ENCODE assay signal across 8 cellular contexts in the genomic region with DNA sequence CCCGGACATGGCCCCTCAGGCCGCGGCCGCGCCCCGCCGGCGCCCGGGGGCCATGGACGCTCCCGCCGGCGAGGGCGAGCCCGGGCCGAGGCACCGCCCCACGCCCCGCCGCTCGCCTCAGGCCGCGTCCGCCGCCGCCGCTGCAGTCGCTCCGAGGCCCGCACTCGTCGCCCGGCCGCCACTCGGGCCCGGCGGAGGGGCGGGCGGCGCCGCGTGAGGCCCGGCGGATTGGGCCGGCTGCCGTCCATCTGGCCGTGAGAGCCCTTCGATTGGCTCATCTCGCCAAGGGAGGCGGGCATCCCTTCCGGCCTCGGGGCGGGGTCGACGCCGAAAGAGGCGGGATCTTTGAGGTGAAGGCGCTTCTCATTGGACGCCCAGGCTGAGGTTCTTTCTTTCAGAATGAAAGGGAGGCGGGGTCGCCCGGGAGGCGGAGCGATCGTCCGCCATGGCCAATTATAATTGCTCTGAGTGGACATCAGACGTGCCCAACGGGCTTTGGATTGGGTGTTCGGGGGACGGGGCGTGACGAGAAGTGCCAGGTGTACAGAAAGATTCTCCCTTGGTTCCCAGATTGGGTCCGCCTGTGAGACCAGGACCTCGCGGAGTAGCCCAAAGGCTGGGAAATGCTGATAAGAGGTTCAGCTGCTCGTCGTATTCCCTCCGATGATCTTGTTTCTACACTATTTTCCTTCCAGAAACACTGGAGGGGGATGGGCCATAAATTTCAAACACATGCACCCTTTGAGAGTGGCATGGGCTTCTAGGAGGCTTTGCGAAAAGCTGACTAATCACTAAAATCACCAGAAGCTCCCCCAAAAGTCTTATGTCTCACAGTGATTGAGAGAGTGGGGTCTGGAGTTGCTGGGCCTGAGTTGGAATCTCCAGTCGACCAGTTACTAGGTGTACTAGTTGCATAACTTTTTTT. TPM values are rescaled to one million over a fixed set of nuclear protein-coding genes. Genes with fewer than 3 reads are reported as not detected.
A peak's percentile ranks its signal among the peaks of the same experiment; 100 is the strongest.
DNase-seq lines count a peak whose midpoint lies in the region; ATAC-seq and TF ChIP-seq lines count a peak whose summit lies in the region.

A gene with protein sequence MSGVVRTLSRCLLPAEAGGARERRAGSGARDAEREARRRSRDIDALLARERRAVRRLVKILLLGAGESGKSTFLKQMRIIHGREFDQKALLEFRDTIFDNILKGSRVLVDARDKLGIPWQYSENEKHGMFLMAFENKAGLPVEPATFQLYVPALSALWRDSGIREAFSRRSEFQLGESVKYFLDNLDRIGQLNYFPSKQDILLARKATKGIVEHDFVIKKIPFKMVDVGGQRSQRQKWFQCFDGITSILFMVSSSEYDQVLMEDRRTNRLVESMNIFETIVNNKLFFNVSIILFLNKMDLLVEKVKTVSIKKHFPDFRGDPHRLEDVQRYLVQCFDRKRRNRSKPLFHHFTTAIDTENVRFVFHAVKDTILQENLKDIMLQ (minus strand): TSS at position 156 of the 925 bp plus-strand sequence. CDS start 147 bp downstream, at position 9.

- WGBS in endodermal cell (ENCODE audit: insufficient coverage in 1 of 2, insufficient read length in 1 of 2), 2 experiments = 1 to 3% methylated on average over 30 to 80 of the region's 80 CpGs
- 0 to 4% methylated on average over 24 to 64 of the region's 80 CpGs for WGBS in mesodermal cell (ENCODE audit: insufficient coverage in 2 of 2), 2 experiments

- H3K36me3 ChIP-seq in NT2/D1 (ENCODE audit: insufficient read depth, insufficient read length, low read length) (peaks cover 30% of the 10 kb centered on the region), endodermal cell (ENCODE audit: control insufficient read depth, insufficient read depth, low read length) (peaks cover 14% of the 10 kb centered on the region), mesodermal cell (ENCODE audit: control insufficient read depth, insufficient read depth, low read length) (peaks cover 31% of the 10 kb centered on the region)

- H3K4me3 ChIP-seq in NT2/D1 (ENCODE audit: insufficient read length, low read depth) (peak within 1 kb of the TSS; percentile 93), endodermal cell (ENCODE audit: low read length) (peak within 1 kb of the TSS; percentile 83), mesodermal cell (ENCODE audit: extremely low read depth, insufficient read depth, low read length, poor library complexity, severe bottlenecking) (peak within 1 kb of the TSS; percentile 78)

- ATAC-seq in GM21381 (IDR thresholded peaks at IDR 0.05; ENCODE audit: unreplicated experiment) = peak; percentile 94
- ATAC-seq in activated CD8-positive, alpha-beta memory T cell treated with anti-CD3 and anti-CD28 coated beads, Interleukin-2, amount 10 ng/mL, durations not matched to agents 7 days and 5 days = peak; percentile 97

- H3K4me1 ChIP-seq in NT2/D1 (ENCODE audit: insufficient read depth, insufficient read length) = peaks cover 4% of the 10 kb centered on the region
- H3K4me1 ChIP-seq in endodermal cell (ENCODE audit: control insufficient read depth, insufficient read depth, low read length) = peaks cover 10% of the 10 kb centered on the region
- no peaks in the 10 kb centered on the region for H3K4me1 ChIP-seq in mesodermal cell (ENCODE audit: control insufficient read depth, insufficient read depth, low read length, poor library complexity, severe bottlenecking)

- H3K4me1 Mint-ChIP-seq in activated CD8-positive, alpha-beta memory T cell treated with anti-CD3 and anti-CD28 coated beads, Interleukin-2, amount 10 ng/mL, durations not matched to agents 7 days and 5 days = peaks cover 30% of the 10 kb centered on the region
- peaks cover 16% of the 10 kb centered on the region for H3K4me1 Mint-ChIP-seq in endodermal cell

- H3K9ac ChIP-seq in NT2/D1 (ENCODE audit: insufficient read length, low read depth) = peak within 1 kb of the TSS; percentile 94
- H3K9ac ChIP-seq in endodermal cell (ENCODE audit: extremely low read depth, low read length, poor library complexity, severe bottlenecking) = peak within 1 kb of the TSS; percentile 59

- no peaks in the 10 kb centered on the region for H3K27me3 Mint-ChIP-seq in activated CD8-positive, alpha-beta memory T cell treated with anti-CD3 and anti-CD28 coated beads, Interleukin-2, amount 10 ng/mL, durations not matched to agents 7 days and 5 days
- H3K27me3 Mint-ChIP-seq in endodermal cell (ENCODE audit: insufficient read depth) = no peaks in the 10 kb centered on the region

- H3K27ac ChIP-seq in endodermal cell (ENCODE audit: low read depth, low read length) (no peak within 1 kb of the TSS), mesodermal cell (ENCODE audit: low read depth, low read length, severe bottlenecking) (no peak within 1 kb of the TSS)

- CTCF ChIA-PET in activated CD8-positive, alpha-beta memory T cell treated with anti-CD3 and anti-CD28 coated beads, Interleukin-2, amount 10 ng/mL, durations not matched to agents 7 days and 5 days (lab: Charles Lee) = interaction anchor here (0.9 to 1.0 kb wide), 4 partner anchors 11 to 285 kb away, joined by 3 read pairs; no protein-coding TSS in a partner anchor

- H3K27ac Mint-ChIP-seq in activated CD8-positive, alpha-beta memory T cell treated with anti-CD3 and anti-CD28 coated beads, Interleukin-2, amount 10 ng/mL, durations not matched to agents 7 days and 5 days = peak within 1 kb of the TSS; percentile 75
- peak within 1 kb of the TSS; percentile 94 for H3K27ac Mint-ChIP-seq in endodermal cell

- H3K36me3 Mint-ChIP-seq in activated CD8-positive, alpha-beta memory T cell treated with anti-CD3 and anti-CD28 coated beads, Interleukin-2, amount 10 ng/mL, durations not matched to agents 7 days and 5 days = peaks cover 6% of the 10 kb centered on the region
- peaks cover 25% of the 10 kb centered on the region for H3K36me3 Mint-ChIP-seq in endodermal cell (ENCODE audit: low read depth)

- no peak for TF ChIP-seq CTCF in endodermal cell (conservative IDR thresholded peaks at IDR 0.05)

- no peaks in the 10 kb centered on the region for H3K9me3 Mint-ChIP-seq in activated CD8-positive, alpha-beta memory T cell treated with anti-CD3 and anti-CD28 coated beads, Interleukin-2, amount 10 ng/mL, durations not matched to agents 7 days and 5 days (ENCODE audit: low read depth)
- no peaks in the 10 kb centered on the region for H3K9me3 Mint-ChIP-seq in endodermal cell

- DNase-seq in COR-L47 (lab: John Stamatoyannopoulos, UW) (peak; percentile 97), HUDEP-2 (lab: John Stamatoyannopoulos, UW; ENCODE audit: unreplicated experiment in 76 of 76) (peak; percentile 29 to 100 (median 98)), NT2/D1 (ENCODE audit: low read depth, low spot score) (peak; percentile 99), endodermal cell (peak; percentile 100)
- DNase-seq in activated CD8-positive, alpha-beta memory T cell treated with anti-CD3 and anti-CD28 coated beads, Interleukin-2, amount 10 ng/mL, durations not matched to agents 7 days and 5 days = peak; percentile 99
- DNase-seq in stimulated activated CD8-positive, alpha-beta memory T cell treated with anti-CD3 and anti-CD28 coated beads, Interleukin-15, amount 100 ng/mL, for 4 hours (ENCODE audit: low read depth in 2 of 2) = peak; percentile 95 to 96

- H3K9me3 ChIP-seq in NT2/D1 (ENCODE audit: insufficient read depth, low read length) (no peaks in the 10 kb centered on the region), endodermal cell (ENCODE audit: control insufficient read depth, low read length) (no peaks in the 10 kb centered on the region), mesodermal cell (ENCODE audit: control insufficient read depth, low read length) (no peaks in the 10 kb centered on the region)

- H3K27me3 ChIP-seq in NT2/D1 (ENCODE audit: insufficient read depth, insufficient read length) (no peaks in the 10 kb centered on the region), endodermal cell (ENCODE audit: control insufficient read depth, insufficient read depth, low read length, poor library complexity, severe bottlenecking) (no peaks in the 10 kb centered on the region)

- peak within 1 kb of the TSS; percentile 76 for H3K4me3 Mint-ChIP-seq in activated CD8-positive, alpha-beta memory T cell treated with anti-CD3 and anti-CD28 coated beads, Interleukin-2, amount 10 ng/mL, durations not matched to agents 7 days and 5 days
- H3K4me3 Mint-ChIP-seq in endodermal cell = peak within 1 kb of the TSS; percentile 75

RNA-seq across cellular contexts. Expression of the gene that starts here (rescaled TPM):
- total RNA-seq in activated CD8-positive, alpha-beta memory T cell treated with anti-CD3 and anti-CD28 coated beads, Interleukin-2, amount 10 ng/mL, durations not matched to agents 7 days and 5 days = 10 to 100 TPM; 14.4 to 18.6 TPM
- 10 to 100 TPM; 55.0 to 64.7 TPM for total RNA-seq in endodermal cell
- 45.7 TPM for polyA plus RNA-seq in endodermal cell (2013, experiment 1 of 2)
- polyA plus RNA-seq in endodermal cell (2013, experiment 2 of 2) = 44.9 TPM
- polyA plus RNA-seq in mesodermal cell (2013, experiment 1 of 2) = 47.3 TPM
- polyA plus RNA-seq in mesodermal cell (2013, experiment 2 of 2) = 41.6 TPM
